8 cellular contexts compared by ENCODE assay signal in the genomic region with DNA sequence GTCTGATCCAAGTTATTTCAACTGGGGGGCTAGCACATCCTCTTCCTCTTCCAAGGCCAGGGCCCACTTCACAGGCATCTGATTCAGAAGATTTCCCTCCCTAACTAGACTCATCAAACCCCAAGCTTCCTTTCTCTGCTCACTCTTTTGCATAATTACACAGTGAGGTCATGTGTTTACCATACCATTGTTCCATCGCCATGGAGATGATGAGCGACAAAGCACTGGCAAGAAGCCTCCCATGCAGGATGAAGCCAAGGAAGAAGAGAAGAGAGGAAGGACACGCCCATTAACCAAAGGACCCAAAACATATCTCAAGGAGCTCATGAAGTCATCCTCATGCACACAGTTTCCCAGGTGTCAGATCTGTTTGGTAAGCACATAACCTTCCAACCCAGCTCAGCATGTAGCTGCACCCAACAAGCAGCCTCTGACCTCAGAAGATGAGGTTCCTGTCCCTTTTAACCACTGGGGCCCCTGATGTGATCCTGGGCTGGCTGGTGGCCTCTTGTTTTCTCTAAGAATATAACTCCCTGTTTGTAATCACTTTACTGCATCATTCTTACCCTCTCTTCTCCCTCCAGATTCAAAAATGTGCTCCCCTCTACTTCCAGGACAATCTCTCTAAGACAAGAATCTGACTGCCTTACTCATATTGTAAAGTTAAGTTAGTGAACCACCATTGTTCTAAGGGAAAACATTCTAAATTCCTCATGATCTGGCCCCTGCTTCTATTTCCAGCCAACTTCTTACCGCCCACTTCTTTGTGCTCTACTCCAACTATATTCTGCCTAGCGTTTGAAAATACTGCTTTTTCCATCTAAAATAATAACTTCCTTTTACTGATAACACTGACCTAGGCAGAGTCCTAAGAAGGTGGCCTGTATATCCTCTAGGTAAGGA.
A peak's percentile ranks its signal among the peaks of the same experiment; 100 is the strongest.
DNase-seq lines count a peak whose midpoint lies in the region; ATAC-seq lines count a peak whose summit lies in the region.

No MANE protein-coding gene starts in this region.

- DNase-seq in DMS 273 (lab: John Stamatoyannopoulos, UW; ENCODE audit: unreplicated experiment) (peak; percentile 23), DMS 273 treated with DMSO at 0.1 percent for 48 hours (lab: John Stamatoyannopoulos, UW) (no peak), NCI-H774 (lab: John Stamatoyannopoulos, UW) (peak; percentile 74), fibroblast of peridontal ligament (ENCODE audit: extremely low read depth) (peak; percentile 97), renal cortical epithelial cell (ENCODE audit: low read depth) (peak; percentile 97), GF-D8 (lab: John Stamatoyannopoulos, UW) (no peak)
- DNase-seq in activated CD4-positive, alpha-beta T cell treated with anti-CD3 and anti-CD28 coated beads for 48 hours = no peak

- ATAC-seq in GM18498 (IDR thresholded peaks at IDR 0.05; ENCODE audit: unreplicated experiment) = no peak

Comparison
In these comparisons a context has a peak if more than half of its experiments do, and no peak if none do; other contexts are left out.
1. DNase-seq: peak in DMS 273 (single experiment), NCI-H774 (single experiment), fibroblast of peridontal ligament (single experiment) and renal cortical epithelial cell (single experiment); none in DMS 273 treated with DMSO at 0.1 percent for 48 hours (single experiment), activated CD4-positive, alpha-beta T cell treated with anti-CD3 and anti-CD28 coated beads for 48 hours (single experiment) and GF-D8 (single experiment).